Comparison of ENCODE assay signal across 1 cellular context in genomic region chrX:131565909-131566308, GRCh38.
TF ChIP-seq lines count a peak whose summit lies in the region.

No MANE protein-coding gene starts in this region.

TF ChIP-seq in A549, 52 proteins besides CTCF, POLR2A, EP300 and RAD21 (continued from another document):
- TF ChIP-seq MAX (IDR thresholded peaks at IDR 0.05) (peak; percentile 32; the same call in 1 of the 2 replicates), FOSL2 (IDR thresholded peaks at IDR 0.05) (peak; percentile 80), FOSL2 (CRISPR knock-in tag; IDR thresholded peaks at IDR 0.05) (peak; percentile 92), TP53 (CRISPR knock-in tag; IDR thresholded peaks at IDR 0.05) (no peak), CEBPB (IDR thresholded peaks at IDR 0.05) (peak; percentile 73 to 83)
